In genomic region chr22:50151571-50152537, GRCh38 we compare ENCODE assay signal across 19 cellular contexts.
"Had no signal": no experiment of that assay in that cellular context is flagged by ENCODE, and none has a peak within 500 bp of the region (broad histone marks: within the 10 kb centered on the region; RNA-seq: fewer than 3 reads in every experiment).

No MANE protein-coding gene starts in this region.

- H3K4me3 Mint-ChIP-seq: activated CD4-positive, alpha-beta memory T cell treated with anti-CD3 and anti-CD28 coated beads, Interleukin-2, amount 10 ng/mL, durations not matched to agents 7 days and 5 days; activated naive CD4-positive, alpha-beta T cell treated with anti-CD3 and anti-CD28 coated beads, Interleukin-2, amount 10 ng/mL, durations not matched to agents 7 days and 5 days; activated T-cell treated with anti-CD3 and anti-CD28 coated beads, Interleukin-2, amount 50 U/mL, for 24 hours; effector memory CD8-positive, alpha-beta T cell; T-helper 17 cell had no signal

- ATAC-seq: effector memory CD8-positive, alpha-beta T cell; heart left ventricle; left colon; T-helper 17 cell had no signal

- H3K27ac ChIP-seq: ascending aorta, breast epithelium, epithelial cell of prostate, heart left ventricle, skin epidermis, upper lobe of left lung had no signal

- DNase-seq: activated CD4-positive, alpha-beta memory T cell treated with anti-CD3 and anti-CD28 coated beads, Interleukin-2, amount 10 ng/mL, durations not matched to agents 7 days and 5 days; activated CD4-positive, alpha-beta T cell treated with anti-CD3 and anti-CD28 coated beads for 4 hours; activated naive CD4-positive, alpha-beta T cell treated with anti-CD3 and anti-CD28 coated beads, Interleukin-2, amount 10 ng/mL, durations not matched to agents 7 days and 5 days; activated T-cell treated with anti-CD3 and anti-CD28 coated beads, Interleukin-2, amount 50 U/mL, for 24 hours; dermis blood vessel endothelial cell; effector memory CD8-positive, alpha-beta T cell; heart left ventricle; left colon; midbrain; retina; stimulated activated CD4-positive, alpha-beta T cell treated with anti-CD3 and anti-CD28 coated beads, Interleukin-4, amount 100 ng/mL, for 24 hours; stimulated activated naive CD4-positive, alpha-beta T cell; T-helper 17 cell had no signal

- H3K9me3 Mint-ChIP-seq: activated CD4-positive, alpha-beta memory T cell treated with anti-CD3 and anti-CD28 coated beads, Interleukin-2, amount 10 ng/mL, durations not matched to agents 7 days and 5 days; activated naive CD4-positive, alpha-beta T cell treated with anti-CD3 and anti-CD28 coated beads, Interleukin-2, amount 10 ng/mL, durations not matched to agents 7 days and 5 days; activated T-cell treated with anti-CD3 and anti-CD28 coated beads, Interleukin-2, amount 50 U/mL, for 24 hours; effector memory CD8-positive, alpha-beta T cell had no signal

- H3K36me3 ChIP-seq: ascending aorta, breast epithelium, heart left ventricle, upper lobe of left lung had no signal

- H3K27ac Mint-ChIP-seq: activated CD4-positive, alpha-beta memory T cell treated with anti-CD3 and anti-CD28 coated beads, Interleukin-2, amount 10 ng/mL, durations not matched to agents 7 days and 5 days; activated naive CD4-positive, alpha-beta T cell treated with anti-CD3 and anti-CD28 coated beads, Interleukin-2, amount 10 ng/mL, durations not matched to agents 7 days and 5 days; activated T-cell treated with anti-CD3 and anti-CD28 coated beads, Interleukin-2, amount 50 U/mL, for 24 hours; effector memory CD8-positive, alpha-beta T cell; T-helper 17 cell had no signal

- H3K4me3 ChIP-seq: ascending aorta, breast epithelium, heart left ventricle, lung, skin epidermis, upper lobe of left lung had no signal

- H3K9me3 ChIP-seq: ascending aorta, breast epithelium, heart left ventricle, upper lobe of left lung had no signal

- H3K27me3 Mint-ChIP-seq: T-helper 17 cell had no signal

- H3K4me1 ChIP-seq: ascending aorta, breast epithelium, heart left ventricle had no signal

- H3K27me3 ChIP-seq: breast epithelium, heart left ventricle, upper lobe of left lung had no signal

- H3K4me1 Mint-ChIP-seq: activated CD4-positive, alpha-beta memory T cell treated with anti-CD3 and anti-CD28 coated beads, Interleukin-2, amount 10 ng/mL, durations not matched to agents 7 days and 5 days; activated naive CD4-positive, alpha-beta T cell treated with anti-CD3 and anti-CD28 coated beads, Interleukin-2, amount 10 ng/mL, durations not matched to agents 7 days and 5 days had no signal

- H3K36me3 Mint-ChIP-seq: activated naive CD4-positive, alpha-beta T cell treated with anti-CD3 and anti-CD28 coated beads, Interleukin-2, amount 10 ng/mL, durations not matched to agents 7 days and 5 days had no signal
